1 cellular context compared by ENCODE assay signal in genomic region chr5:54520940-54521339, GRCh38.
TF ChIP-seq lines count a peak whose summit lies in the region.

No MANE protein-coding gene starts in this region.

TF ChIP-seq in GM12878, 131 proteins besides CTCF, POLR2A, EP300 and RAD21 (continued from another document):
- TF ChIP-seq HCFC1 (IDR thresholded peaks at IDR 0.05; ENCODE audit: low read length) (no peak), MYB (IDR thresholded peaks at IDR 0.05; ENCODE audit: borderline replicate concordance, low read depth, low read length) (no peak), KLF5 (IDR thresholded peaks at IDR 0.05; ENCODE audit: partially characterized antibody) (no peak), SPI1 (IDR thresholded peaks at IDR 0.05; ENCODE audit: borderline replicate concordance, insufficient read depth, low read depth, low read length) (no peak), RB1 (IDR thresholded peaks at IDR 0.05; ENCODE audit: borderline replicate concordance) (no peak), GATAD2B (conservative IDR thresholded peaks at IDR 0.05; ENCODE audit: low read depth) (no peak), SMC3 (IDR thresholded peaks at IDR 0.05; ENCODE audit: borderline replicate concordance, low read length) (no peak), NKRF (conservative IDR thresholded peaks at IDR 0.05) (no peak), GABPA (IDR thresholded peaks at IDR 0.05; ENCODE audit: low read depth) (no peak), MEF2B (IDR thresholded peaks at IDR 0.05; ENCODE audit: partially characterized antibody, poor library complexity, severe bottlenecking) (no peak), KDM1A (IDR thresholded peaks at IDR 0.05; ENCODE audit: borderline replicate concordance) (no peak), NFIC (IDR thresholded peaks at IDR 0.05; ENCODE audit: low read depth, low read length) (no peak), HDAC6 (IDR thresholded peaks at IDR 0.05; ENCODE audit: unreplicated experiment) (no peak), EZH2 (IDR thresholded peaks at IDR 0.05; ENCODE audit: borderline replicate concordance, control insufficient read depth, low read depth, low read length) (no peak)
TF ChIP-seq in GM12878: peak in this region for 0.
